11 cellular contexts compared by ENCODE assay signal in the genomic region with DNA sequence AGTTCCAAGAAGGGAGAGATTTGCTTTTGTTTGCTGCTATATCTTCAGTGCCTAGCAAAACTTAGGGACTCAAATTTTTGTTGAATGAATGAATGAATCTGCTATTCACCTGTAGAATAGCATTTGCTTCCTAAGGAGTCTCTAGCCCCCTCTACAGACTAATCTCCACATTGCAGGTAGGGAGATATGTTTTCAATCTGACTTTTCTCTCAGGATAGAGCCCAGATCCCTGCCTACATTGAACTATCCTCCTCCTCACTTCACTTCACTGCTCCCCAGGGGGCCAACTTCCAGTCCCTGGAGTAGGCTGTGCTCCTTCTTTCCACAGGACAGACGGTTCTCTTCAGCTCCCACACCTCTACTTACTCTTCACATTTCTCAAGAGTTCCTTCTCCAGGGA.
DNase-seq lines count a peak whose midpoint lies in the region; ATAC-seq and TF ChIP-seq lines count a peak whose summit lies in the region.
"Had no signal": no experiment of that assay in that cellular context is flagged by ENCODE, and none has a peak within 500 bp of the region (broad histone marks: within the 10 kb centered on the region; RNA-seq: fewer than 3 reads in every experiment).

No MANE protein-coding gene starts in this region.

- H3K4me1 ChIP-seq in heart right ventricle (peaks cover 0 to 1% (median 0%) of the 10 kb centered on the region in 9 donors), right cardiac atrium (ENCODE audit: control insufficient read depth, insufficient read depth, low read length) (no peaks in the 10 kb centered on the region), Loucy (ENCODE audit: insufficient read depth, low read length, poor library complexity, severe bottlenecking) (peaks cover 36% of the 10 kb centered on the region), smooth muscle cell (ENCODE audit: low read depth) (peaks cover 1% of the 10 kb centered on the region)
- H3K4me1 ChIP-seq: HAP-1 had no signal

- no peak for ATAC-seq in heart right ventricle
- ATAC-seq in right cardiac atrium = no peak
- ATAC-seq in GM19035 (IDR thresholded peaks at IDR 0.05; ENCODE audit: unreplicated experiment) = no peak

- H3K4me3 ChIP-seq in heart right ventricle (no peak overlapping the region), right cardiac atrium (ENCODE audit: low read length) (no peak overlapping the region), Loucy (ENCODE audit: low read length, poor library complexity, severe bottlenecking) (peak overlapping the region; percentile 10), smooth muscle cell (no peak overlapping the region)
- H3K4me3 ChIP-seq: HAP-1 had no signal

- no peak for DNase-seq in heart right ventricle
- DNase-seq in right cardiac atrium = no peak
- peak; percentile 83 for DNase-seq in dermis blood vessel endothelial cell
- DNase-seq in smooth muscle cell (lab: John Stamatoyannopoulos, UW; ENCODE audit: unreplicated experiment) = no peak
- DNase-seq in activated gamma-delta T cell treated with Interleukin-2 at 50 U/mL for 16 hours = no peak
- no peak for DNase-seq in stimulated activated CD4-positive, alpha-beta T cell treated with anti-CD3 and anti-CD28 coated beads, Interleukin-4, amount 100 ng/mL, for 24 hours
- DNase-seq: NCI-H2107 had no signal

- H3F3A ChIP-seq in Loucy (ENCODE audit: low read depth) = peaks cover 3% of the 10 kb centered on the region
- H3F3A ChIP-seq in smooth muscle cell (ENCODE audit: low read depth) = no peaks in the 10 kb centered on the region

- no peaks in the 10 kb centered on the region for H3K9me2 ChIP-seq in Loucy (replicated peaks; ENCODE audit: low read depth, low read length)

- no peak overlapping the region for H3K27ac ChIP-seq in heart right ventricle
- H3K27ac ChIP-seq in right cardiac atrium (ENCODE audit: low read length) = no peak overlapping the region
- no peak overlapping the region for H3K27ac ChIP-seq in smooth muscle cell (ENCODE audit: low read depth)
- H3K27ac ChIP-seq: epithelial cell of prostate had no signal

- TF ChIP-seq CTCF in heart right ventricle (IDR thresholded peaks at IDR 0.05) (peak in 7 of 9 donors; percentile 15 to 47 (median 32)), Loucy (conservative IDR thresholded peaks at IDR 0.05; ENCODE audit: low read length) (peak; percentile 84), smooth muscle cell (IDR thresholded peaks at IDR 0.05; ENCODE audit: borderline replicate concordance, insufficient read depth, poor library complexity, severe bottlenecking) (peak; percentile 36)

- WGBS in heart right ventricle, 2 donors = 24 to 30% methylated on average over 1 of the region's 1 CpG
- 39% methylated on average over 1 of the region's 1 CpG for WGBS in right cardiac atrium
- WGBS in smooth muscle cell (ENCODE audit: low lambda C conversion rate) = 22% methylated on average over 1 of the region's 1 CpG

- peak overlapping the region; percentile 52 for H3K4me2 ChIP-seq in Loucy (ENCODE audit: low read depth, low read length, poor library complexity, severe bottlenecking)
- no peak overlapping the region for H3K4me2 ChIP-seq in smooth muscle cell

- intact Hi-C loops in heart right ventricle (cut with DNase I) = loop anchor here in 4 of 10 donors (10.0 kb wide), 1 partner anchor 150 kb away; no protein-coding TSS in a partner anchor
- intact Hi-C loops in right cardiac atrium (cut with DNase I) = no loop called here

- H3K79me2 ChIP-seq in Loucy (ENCODE audit: insufficient read depth, low read length) = no peaks in the 10 kb centered on the region
- H3K79me2 ChIP-seq in smooth muscle cell (ENCODE audit: low read depth) = no peaks in the 10 kb centered on the region

- no peak overlapping the region for H3K9ac ChIP-seq in Loucy (ENCODE audit: low read depth, low read length, poor library complexity, severe bottlenecking)
- H3K9ac ChIP-seq in smooth muscle cell (ENCODE audit: low read depth) = no peak overlapping the region

- H2AFZ ChIP-seq in Loucy (ENCODE audit: low read length) (peak overlapping the region; percentile 26; the same call in 1 of the 2 replicates), smooth muscle cell (ENCODE audit: low read depth) (no peak overlapping the region)

- H4K20me1 ChIP-seq in Loucy (ENCODE audit: insufficient read depth, low read length, poor library complexity, severe bottlenecking) (no peaks in the 10 kb centered on the region), smooth muscle cell (ENCODE audit: low read depth) (no peaks in the 10 kb centered on the region)

- H3K27me3 ChIP-seq in heart right ventricle (peaks cover 0 to 3% (median 0%) of the 10 kb centered on the region in 7 donors), right cardiac atrium (ENCODE audit: control insufficient read depth, insufficient read depth) (no peaks in the 10 kb centered on the region), Loucy (ENCODE audit: insufficient read depth, low read length, poor library complexity, severe bottlenecking) (no peaks in the 10 kb centered on the region), smooth muscle cell (ENCODE audit: low read depth) (no peaks in the 10 kb centered on the region)

- H3K36me3 ChIP-seq in heart right ventricle (no peaks in the 10 kb centered on the region), Loucy (ENCODE audit: insufficient read depth, low read length) (no peaks in the 10 kb centered on the region), smooth muscle cell (ENCODE audit: low read depth) (no peaks in the 10 kb centered on the region)
- H3K36me3 ChIP-seq: HAP-1 had no signal

- H3K9me3 ChIP-seq in heart right ventricle (peaks cover 0 to 10% (median 0%) of the 10 kb centered on the region in 11 donors), right cardiac atrium (ENCODE audit: control insufficient read depth, low read length) (no peaks in the 10 kb centered on the region), Loucy (ENCODE audit: insufficient read depth, low read depth, low read length) (no peaks in the 10 kb centered on the region), smooth muscle cell (replicated peaks; ENCODE audit: low read depth) (no peaks in the 10 kb centered on the region)
- H3K9me3 ChIP-seq: HAP-1 had no signal

Comparison
In these comparisons a context has a peak if more than half of its experiments do, and no peak if none do; other contexts are left out.
1. CTCF ChIP-seq: peak in every context shown above with its lines; median percentile 84 in Loucy; 36 in smooth muscle cell; 32 in heart right ventricle.